Comparison of ENCODE assay signal across 15 cellular contexts in genomic region chr1:15196807-15197530, GRCh38. TPM values are rescaled to one million over a fixed set of nuclear protein-coding genes. Genes with fewer than 3 reads are reported as not detected.
DNase-seq lines count a peak whose midpoint lies in the region; ATAC-seq, FAIRE-seq and TF ChIP-seq lines count a peak whose summit lies in the region.
"Had no signal": no experiment of that assay in that cellular context is flagged by ENCODE, and none has a peak within 500 bp of the region (broad histone marks: within the 10 kb centered on the region; RNA-seq: fewer than 3 reads in every experiment).

No MANE protein-coding gene starts in this region.

- TF ChIP-seq RAD21 in K562 (CRISPR knock-in tag; conservative IDR thresholded peaks at IDR 0.05 in 1 of 2, IDR thresholded peaks at IDR 0.05 in 1 of 2) = no peak

- H3K4me1 ChIP-seq in K562 (replicated peaks in 1 of 2; ENCODE audit: control insufficient read depth in 2 of 2, insufficient read depth in 2 of 2, low read length in 2 of 2) = no peaks in the 10 kb centered on the region; a peak in 1 of 5 replicates
- H3K4me1 ChIP-seq: gastrocnemius medialis, tibial nerve had no signal

- H3K27ac ChIP-seq in K562 (ENCODE audit: extremely low read depth, low read depth, low read length) = no peak overlapping the region
- H3K27ac ChIP-seq: adrenal gland, gastrocnemius medialis, tibial nerve had no signal

- no peaks in the 10 kb centered on the region for H4K20me1 ChIP-seq in K562 (replicated peaks; ENCODE audit: control insufficient read depth, insufficient read depth, low read length)

- in situ Hi-C loops in K562 (cut with MboI) = no loop called here

- CTCF ChIA-PET in K562 (lab: Yijun Ruan, JAX; ENCODE audit: low intra/inter-chr PET ratio) = no interaction called here

- no peak for ATAC-seq in K562
- no peak for ATAC-seq in activated naive CD4-positive, alpha-beta T cell treated with anti-CD3 and anti-CD28 coated beads, Interleukin-2, amount 50 U/mL, for 72 hours
- ATAC-seq: gastrocnemius medialis had no signal

- H3K36me3 Mint-ChIP-seq in activated naive CD4-positive, alpha-beta T cell treated with anti-CD3 and anti-CD28 coated beads, Interleukin-2, amount 50 U/mL, for 72 hours = no peaks in the 10 kb centered on the region

- intact Hi-C loops in K562 (cut with micrococcal nuclease) = no loop called here

- no peaks in the 10 kb centered on the region for H3K9me3 Mint-ChIP-seq in activated naive CD4-positive, alpha-beta T cell treated with anti-CD3 and anti-CD28 coated beads, Interleukin-2, amount 50 U/mL, for 72 hours

- TF ChIP-seq EP300 in K562 (IDR thresholded peaks at IDR 0.05; ENCODE audit: low read length) = no peak

- POLR2A ChIA-PET in K562 (lab: Yijun Ruan, JAX) = interaction anchor here (1.1 kb wide), 1 partner anchor 29 kb away, joined by 4 read pairs; no protein-coding TSS in a partner anchor

- H3K4me3 ChIP-seq in K562 = no peak overlapping the region
- H3K4me3 ChIP-seq: adrenal gland, gastrocnemius medialis, left ventricle myocardium inferior, tibial nerve had no signal

- peaks cover 24 to 66% of the 10 kb centered on the region in 2 experiments for H3K27me3 ChIP-seq in K562 (ENCODE audit: control insufficient read depth in 2 of 2, insufficient read depth in 2 of 2, low read length in 2 of 2)
- H3K27me3 ChIP-seq: adrenal gland, gastrocnemius medialis, tibial nerve had no signal

- 6% methylated on average over 8 of the region's 8 CpGs for WGBS in K562 (ENCODE audit: insufficient coverage, low coverage, missing lambda C conversion rate)

- DNase-seq in activated effector memory CD4-positive, alpha-beta T cell treated with anti-CD3 and anti-CD28 coated beads, Interleukin-2, amount 50 U/mL, for 16 hours = peak; percentile 22
- no peak for DNase-seq in activated effector memory CD4-positive, alpha-beta T cell treated with Interleukin-2 at 50 U/mL for 16 hours
- DNase-seq in K562 (ENCODE audit: extremely low read depth in 1 of 4, low spot score in 3 of 4) (no peak), left kidney (ENCODE audit: low read depth, low spot score) (peak; percentile 38), NOMO-1 treated with dmso at 0.1 percent for 144 hours (lab: John Stamatoyannopoulos, UW; ENCODE audit: unreplicated experiment) (no peak), NCI-H187 treated with DMSO at 0.1 percent for 48 hours (lab: John Stamatoyannopoulos, UW) (no peak), urothelium cell line (ENCODE audit: low spot score) (no peak)
- DNase-seq in activated naive CD4-positive, alpha-beta T cell treated with anti-CD3 and anti-CD28 coated beads, Interleukin-2, amount 50 U/mL, for 72 hours (ENCODE audit: low spot score in 2 of 2) = no peak
- DNase-seq: gastrocnemius medialis; left ventricle myocardium inferior; NCI-H748 treated with DMSO at 0.1 percent for 48 hours; SHP77; stimulated activated CD4-positive, alpha-beta T cell treated with anti-CD3 and anti-CD28 coated beads, Interleukin-12 subunit alpha, Interleukin-12 subunit beta, amount 100 ng/mL, for 4 hours had no signal

- no peaks in the 10 kb centered on the region for H3K36me3 ChIP-seq in K562 (ENCODE audit: control insufficient read depth, insufficient read depth, low read length)
- H3K36me3 ChIP-seq: adrenal gland, gastrocnemius medialis, left ventricle myocardium inferior, tibial nerve had no signal

- H3K4me2 ChIP-seq in K562 (ENCODE audit: insufficient read depth, low read length) = no peak overlapping the region

- no peaks in the 10 kb centered on the region for H3K9me3 ChIP-seq in K562 (replicated peaks; ENCODE audit: control insufficient read depth, insufficient read depth, low read depth, low read length)
- H3K9me3 ChIP-seq: adrenal gland, gastrocnemius medialis, left ventricle myocardium inferior, tibial nerve had no signal

- no peak for TF ChIP-seq CTCF in K562 (IDR thresholded peaks at IDR 0.05 in 2 of 3, conservative IDR thresholded peaks at IDR 0.05 in 1 of 3; ENCODE audit: insufficient read depth in 2 of 3, low read depth in 1 of 3, low read length in 3 of 3)

- FAIRE-seq in K562 (lab: Jason Lieb, UNC) = no peak
- FAIRE-seq in urothelium cell line (lab: Jason Lieb, UNC) = no peak

- H3K79me2 ChIP-seq in K562 (ENCODE audit: control insufficient read depth, insufficient read depth, low read length) = no peaks in the 10 kb centered on the region

- H3K9me1 ChIP-seq in K562 (ENCODE audit: control insufficient read depth, insufficient read depth, low read length) = no peaks in the 10 kb centered on the region

- H2AFZ ChIP-seq in K562 (ENCODE audit: low read depth, low read length) = no peak overlapping the region

- BruUV-seq in K562 (replicated peaks; lab: Mats Ljungman, UMichigan) = no TSS peak

- H3K27ac Mint-ChIP-seq in activated naive CD4-positive, alpha-beta T cell treated with anti-CD3 and anti-CD28 coated beads, Interleukin-2, amount 50 U/mL, for 72 hours = no peak overlapping the region

- H3K9ac ChIP-seq in K562 (ENCODE audit: insufficient read depth in 1 of 2, low read depth in 2 of 2, low read length in 2 of 2) = no peak overlapping the region

- no peak for TF ChIP-seq POLR2A in K562 (conservative IDR thresholded peaks at IDR 0.05)

TF ChIP-seq in K562, 482 proteins besides CTCF, POLR2A, EP300 and RAD21:
- TF ChIP-seq BDP1 (IDR thresholded peaks at IDR 0.05; ENCODE audit: insufficient read depth, insufficient read length) (no peak), ZKSCAN8 (CRISPR knock-in tag; IDR thresholded peaks at IDR 0.05) (no peak)
- TF ChIP-seq, protein P1, sequence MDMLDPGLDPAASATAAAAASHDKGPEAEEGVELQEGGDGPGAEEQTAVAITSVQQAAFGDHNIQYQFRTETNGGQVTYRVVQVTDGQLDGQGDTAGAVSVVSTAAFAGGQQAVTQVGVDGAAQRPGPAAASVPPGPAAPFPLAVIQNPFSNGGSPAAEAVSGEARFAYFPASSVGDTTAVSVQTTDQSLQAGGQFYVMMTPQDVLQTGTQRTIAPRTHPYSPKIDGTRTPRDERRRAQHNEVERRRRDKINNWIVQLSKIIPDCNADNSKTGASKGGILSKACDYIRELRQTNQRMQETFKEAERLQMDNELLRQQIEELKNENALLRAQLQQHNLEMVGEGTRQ (CRISPR knock-in tag; IDR thresholded peaks at IDR 0.05) = peak; percentile 47

RNA-seq across cellular contexts. Expression of gene TMEM51, which starts 43.4 kb away (rescaled TPM):
- not detected in 2 replicates for total RNA-seq in K562 (2011; cell fraction: chromatin; rRNA removed; ENCODE audit: low replicate concordance)
- 0.50 and 0.53 TPM in 2 replicates for total RNA-seq in K562 (2011; cell fraction: nucleolus; rRNA removed)
- 0.37 TPM in 1 of 2 replicates, not detected in the other for total RNA-seq in K562 (2011; cell fraction: nucleoplasm; rRNA removed)
- 0.95 and 1.1 TPM in 2 replicates for total RNA-seq in K562 (2014; rRNA removed)
- total RNA-seq in K562 (2014; rRNA removed; fragmentation: Illumina TruSeq; extraction: Trizol) = 0.16 and 0.55 TPM in 2 replicates
- 0.58 and 0.64 TPM in 2 replicates for total RNA-seq in K562 (2015; rRNA removed; fragmentation: Illumina TruSeq; extraction: Trizol)
- total RNA-seq in K562 (2021) = 0.80 and 1.0 TPM in 2 replicates
- polyA plus RNA-seq in K562 (2011; rRNA removed) = 0.13 and 0.49 TPM in 2 replicates
- polyA plus RNA-seq in K562 (2011; cell fraction: cytosol; rRNA removed) = 0.33 and 0.47 TPM in 2 replicates
- 0.21 and 0.34 TPM in 2 replicates for polyA plus RNA-seq in K562 (2011; cell fraction: nucleus; rRNA removed)
- 1.5 and 1.7 TPM in 2 replicates for polyA plus RNA-seq in K562 (2012)
- 0.88 and 0.94 TPM in 2 replicates for polyA plus RNA-seq in K562 (2014; fragmentation: Illumina TruSeq; extraction: Trizol)
- under 1 TPM; 0.06 to 0.07 TPM for polyA plus RNA-seq in K562 (2014; fragmentation: Nextera tagmentation; extraction: Ambion mirVana)
- polyA plus RNA-seq in K562 (2014; rRNA removed) = 0.62 and 1.4 TPM in 2 replicates
- polyA minus RNA-seq in K562 (2011; rRNA and poly(A)+ RNA removed) = 0.15 TPM in 1 of 2 replicates, not detected in the other
- polyA minus RNA-seq in K562 (2011; cell fraction: cytosol; rRNA and poly(A)+ RNA removed) = 0.73 TPM in 1 of 2 replicates, not detected in the other
- 0.44 TPM in 1 of 2 replicates, not detected in the other for polyA minus RNA-seq in K562 (2011; cell fraction: nucleus; rRNA and poly(A)+ RNA removed)
- total RNA-seq in activated naive CD4-positive, alpha-beta T cell treated with anti-CD3 and anti-CD28 coated beads, Interleukin-2, amount 50 U/mL, for 72 hours = under 1 TPM in 1 of 2 donors, not detected in 1; 0.35 TPM

RNA-seq across cellular contexts. Expression of gene FHAD1, which starts 50.1 kb away (rescaled TPM):
- 0.12 and 0.19 TPM in 2 replicates for total RNA-seq in K562 (2011; cell fraction: chromatin; rRNA removed; ENCODE audit: low replicate concordance)
- not detected in 2 replicates for total RNA-seq in K562 (2011; cell fraction: nucleolus; rRNA removed)
- total RNA-seq in K562 (2011; cell fraction: nucleoplasm; rRNA removed) = 0.07 TPM in 1 of 2 replicates, not detected in the other
- total RNA-seq in K562 (2014; rRNA removed) (1.4 and 3.1 TPM in 2 replicates), K562 (2014; rRNA removed; fragmentation: Illumina TruSeq; extraction: Trizol) (1.5 and 1.8 TPM in 2 replicates), K562 (2015; rRNA removed; fragmentation: Illumina TruSeq; extraction: Trizol) (2.1 and 2.2 TPM in 2 replicates), K562 (2021) (1.3 and 1.6 TPM in 2 replicates)
- polyA plus RNA-seq in K562 (2011; rRNA removed) (0.01 TPM in 1 of 2 replicates, not detected in the other), K562 (2014; fragmentation: Illumina TruSeq; extraction: Trizol) (1.4 and 2.1 TPM in 2 replicates), K562 (2014; fragmentation: Nextera tagmentation; extraction: Ambion mirVana) (under 1 TPM; 0.32 to 0.45 TPM), K562 (2014; rRNA removed) (1.7 and 1.9 TPM in 2 replicates)
- polyA plus RNA-seq in K562 (2011; cell fraction: cytosol; rRNA removed) = 0.04 TPM in 1 of 2 replicates, not detected in the other
- 0.06 and 0.10 TPM in 2 replicates for polyA plus RNA-seq in K562 (2011; cell fraction: nucleus; rRNA removed)
- polyA plus RNA-seq in K562 (2012) = 1.8 and 5.7 TPM in 2 replicates
- not detected in 2 replicates for polyA minus RNA-seq in K562 (2011; rRNA and poly(A)+ RNA removed)
- polyA minus RNA-seq in K562 (2011; cell fraction: cytosol; rRNA and poly(A)+ RNA removed) = not detected in 2 replicates
- not detected in 2 replicates for polyA minus RNA-seq in K562 (2011; cell fraction: nucleus; rRNA and poly(A)+ RNA removed)
- total RNA-seq in activated naive CD4-positive, alpha-beta T cell treated with anti-CD3 and anti-CD28 coated beads, Interleukin-2, amount 50 U/mL, for 72 hours = under 1 TPM in 1 of 2 donors, not detected in 1; 0.27 TPM
- total RNA-seq: gastrocnemius medialis, left ventricle myocardium inferior had no signal

Comparison
In these comparisons a context has a peak if more than half of its experiments do, and no peak if none do; other contexts are left out.
1. DNase-seq: peak in activated effector memory CD4-positive, alpha-beta T cell treated with anti-CD3 and anti-CD28 coated beads, Interleukin-2, amount 50 U/mL, for 16 hours (single experiment) and left kidney (single experiment); none in activated effector memory CD4-positive, alpha-beta T cell treated with Interleukin-2 at 50 U/mL for 16 hours (single experiment), K562 (0 of 4), NOMO-1 treated with dmso at 0.1 percent for 144 hours (single experiment), NCI-H187 treated with DMSO at 0.1 percent for 48 hours (single experiment), urothelium cell line (single experiment) and activated naive CD4-positive, alpha-beta T cell treated with anti-CD3 and anti-CD28 coated beads, Interleukin-2, amount 50 U/mL, for 72 hours (0 of 2).